Comparison of ENCODE assay signal across 1 cellular context in the genomic region with DNA sequence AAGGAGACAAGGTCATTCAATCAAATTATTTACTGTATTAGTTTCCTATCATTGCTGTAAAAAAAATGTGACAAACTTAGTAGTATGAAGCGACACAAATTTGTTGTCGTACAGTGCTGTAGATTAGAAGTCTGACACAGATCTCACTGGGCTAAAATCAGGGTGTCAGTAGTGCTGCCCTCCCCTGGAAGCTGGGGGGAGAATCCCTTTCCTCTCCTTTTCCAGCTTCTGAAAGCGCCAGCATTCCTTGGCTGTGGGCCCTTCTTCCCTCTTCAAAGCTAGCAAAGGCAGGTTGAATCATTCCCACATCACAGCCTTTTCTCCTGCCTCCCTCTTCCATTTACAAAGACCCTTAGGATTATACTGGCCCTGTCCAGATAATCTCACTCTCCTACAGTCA.
TF ChIP-seq lines count a peak whose summit lies in the region.

No MANE protein-coding gene starts in this region.

TF ChIP-seq in H1, 55 proteins besides CTCF, POLR2A, EP300 and RAD21:
- TF ChIP-seq, protein P1, sequence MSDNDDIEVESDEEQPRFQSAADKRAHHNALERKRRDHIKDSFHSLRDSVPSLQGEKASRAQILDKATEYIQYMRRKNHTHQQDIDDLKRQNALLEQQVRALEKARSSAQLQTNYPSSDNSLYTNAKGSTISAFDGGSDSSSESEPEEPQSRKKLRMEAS (IDR thresholded peaks at IDR 0.05): no peak
- no peak for TF ChIP-seq RBBP5 (IDR thresholded peaks at IDR 0.05; ENCODE audit: borderline replicate concordance, low read depth, low read length)
- TF ChIP-seq TEAD4 (IDR thresholded peaks at IDR 0.05; ENCODE audit: low read depth, low read length): 0 out of 2 replicates have a peak, but pooled peaks have one; percentile 19
- no peak for TF ChIP-seq POU5F1 (IDR thresholded peaks at IDR 0.05; ENCODE audit: low read depth, low read length)
- no peak for TF ChIP-seq EGR1 (IDR thresholded peaks at IDR 0.05; ENCODE audit: borderline replicate concordance, low read depth, low read length)
- TF ChIP-seq HDAC2 (IDR thresholded peaks at IDR 0.05; ENCODE audit: borderline replicate concordance in 1 of 2, low read depth in 2 of 2, low read length in 2 of 2): no peak
- no peak for TF ChIP-seq RFX5 (IDR thresholded peaks at IDR 0.05; ENCODE audit: borderline replicate concordance, low read depth, low read length)
- TF ChIP-seq SIX5 (IDR thresholded peaks at IDR 0.05; ENCODE audit: low read depth, low read length): no peak
TF ChIP-seq in H1: peak in this region for 1.
